ENCODE assay signal across 8 cellular contexts in genomic region chr10:77111611-77112550, GRCh38.
DNase-seq lines count a peak whose midpoint lies in the region; ATAC-seq and TF ChIP-seq lines count a peak whose summit lies in the region.

No MANE protein-coding gene starts in this region.

- H3F3A ChIP-seq in neural progenitor cell (ENCODE audit: low read depth), result peaks cover 14% of the 10 kb centered on the region

- H3K27me3 Mint-ChIP-seq in neural progenitor cell (ENCODE audit: insufficient read depth, low read depth), result peaks cover 2% of the 10 kb centered on the region

- no peak overlapping the region for H3K4me3 Mint-ChIP-seq in neural progenitor cell

- H4K20me1 ChIP-seq in fibroblast of lung (ENCODE audit: control insufficient read depth, extremely low read depth, insufficient read depth, low read length) (no peaks in the 10 kb centered on the region), neural progenitor cell (ENCODE audit: low read depth) (no peaks in the 10 kb centered on the region)

- peaks cover 5% of the 10 kb centered on the region for H3K4me1 ChIP-seq in fibroblast of lung (ENCODE audit: control insufficient read depth, extremely low read depth, insufficient read depth, low read length)
- peaks cover 21% of the 10 kb centered on the region for H3K4me1 ChIP-seq in neural progenitor cell

- H3K4me2 ChIP-seq in fibroblast of lung (ENCODE audit: extremely low read depth, insufficient read depth, low read length) (peak overlapping the region; percentile 4), neural progenitor cell (no peak overlapping the region)

- H3K36me3 ChIP-seq in fibroblast of lung (ENCODE audit: control insufficient read depth, insufficient read depth, low read length) (no peaks in the 10 kb centered on the region), neural progenitor cell (no peaks in the 10 kb centered on the region)

- H3K27ac ChIP-seq in fibroblast of lung (ENCODE audit: insufficient read depth, low read length) (peak overlapping the region; percentile 21), neural progenitor cell (no peak overlapping the region)

- H3K9me3 Mint-ChIP-seq in neural progenitor cell, result no peaks in the 10 kb centered on the region

- no peak overlapping the region for H3K27ac Mint-ChIP-seq in neural progenitor cell

- peak; percentile 89 for DNase-seq in AG08395 (ENCODE audit: low spot score)
- peak; percentile 3 for DNase-seq in GM12864 (ENCODE audit: low read depth)
- peak; percentile 79 for DNase-seq in HS-5 (ENCODE audit: low read depth)
- peak; percentile 58 for DNase-seq in SK-MEL-5 (ENCODE audit: low read depth, low spot score)
- DNase-seq in fibroblast of lung (ENCODE audit: low read depth in 2 of 2), result peak; percentile 76 to 95
- DNase-seq in neural progenitor cell (ENCODE audit: low spot score), result peak; percentile 63

- H3K9ac ChIP-seq in fibroblast of lung (ENCODE audit: insufficient read depth, low read length) (no peak overlapping the region), neural progenitor cell (no peak overlapping the region)

- H3K79me2 ChIP-seq in fibroblast of lung (ENCODE audit: control insufficient read depth, insufficient read depth, low read length) (no peaks in the 10 kb centered on the region), neural progenitor cell (ENCODE audit: low read depth) (no peaks in the 10 kb centered on the region)

- no peaks in the 10 kb centered on the region for H3K36me3 Mint-ChIP-seq in neural progenitor cell

- H3K4me3 ChIP-seq in GM12864 (ENCODE audit: low read depth, low read length), result no peak overlapping the region
- H3K4me3 ChIP-seq in fibroblast of lung (replicated peaks in 1 of 4; ENCODE audit: control extremely low read depth in 1 of 4, insufficient read depth in 1 of 4, low read depth in 3 of 4, low read length in 4 of 4), result no peak overlapping the region
- H3K4me3 ChIP-seq in neural progenitor cell, result no peak overlapping the region

- H3K27me3 ChIP-seq in fibroblast of lung (ENCODE audit: control insufficient read depth, insufficient read depth, low read length), result no peaks in the 10 kb centered on the region
- H3K27me3 ChIP-seq in neural progenitor cell, result peaks cover 8% of the 10 kb centered on the region

- H2AFZ ChIP-seq in fibroblast of lung (ENCODE audit: low read length) (no peak overlapping the region), neural progenitor cell (replicated peaks) (no peak overlapping the region)

- in situ Hi-C loops in SK-MEL-5 (cut with HindIII; ENCODE audit: low pct_unique_long_range_greater_than_20kb, low sequenced_read_pairs), result no loop called here

- ATAC-seq in GM21423 (IDR thresholded peaks at IDR 0.05; ENCODE audit: unreplicated experiment), result no peak
- no peak for ATAC-seq in GM21381 (IDR thresholded peaks at IDR 0.05; ENCODE audit: unreplicated experiment)

- peaks cover 15% of the 10 kb centered on the region for H3K4me1 Mint-ChIP-seq in neural progenitor cell

- TF ChIP-seq CTCF in GM12864 (IDR thresholded peaks at IDR 0.05; ENCODE audit: low read depth, low read length, missing control alignments) (peak; percentile 73), fibroblast of lung (conservative IDR thresholded peaks at IDR 0.05 in 1 of 2, IDR thresholded peaks at IDR 0.05 in 1 of 2; ENCODE audit: low read depth in 1 of 2, low read length in 2 of 2) (peak; percentile 77 to 82), neural progenitor cell (IDR thresholded peaks at IDR 0.05) (peak; percentile 89)

- no peaks in the 10 kb centered on the region for H3K9me3 ChIP-seq in fibroblast of lung (ENCODE audit: control insufficient read depth, insufficient read depth, low read depth, low read length)
- H3K9me3 ChIP-seq in neural progenitor cell (ENCODE audit: low read depth), result no peaks in the 10 kb centered on the region

Comparison
In these comparisons a context has a peak if more than half of its experiments do, and no peak if none do; other contexts are left out.
1. DNase-seq: peak in every context shown above with its lines; median percentile 89 in AG08395; 86 in fibroblast of lung; 79 in HS-5; 63 in neural progenitor cell; 58 in SK-MEL-5; 3 in GM12864.